10 cellular contexts compared by ENCODE assay signal in the genomic region with DNA sequence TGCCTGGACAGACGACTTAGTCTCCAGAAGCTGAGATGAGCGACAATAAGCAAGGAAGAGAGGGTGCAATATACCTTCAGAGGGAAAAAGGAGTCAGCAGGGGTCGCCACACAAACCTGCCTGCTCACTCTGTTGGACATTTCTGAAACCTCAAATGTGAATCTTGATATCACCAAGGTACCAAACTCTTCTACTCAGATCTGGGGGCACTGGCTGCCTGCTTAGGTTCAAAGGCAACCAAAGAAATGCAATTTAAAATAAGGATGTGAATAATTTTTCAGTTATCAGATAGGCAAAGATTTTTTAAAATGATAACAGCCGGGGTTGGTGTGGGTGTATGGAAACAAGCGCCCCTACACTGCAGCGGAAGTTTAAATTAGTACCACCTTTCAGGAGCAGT.
DNase-seq lines count a peak whose midpoint lies in the region; ATAC-seq and TF ChIP-seq lines count a peak whose summit lies in the region.
"Had no signal": no experiment of that assay in that cellular context is flagged by ENCODE, and none has a peak within 500 bp of the region (broad histone marks: within the 10 kb centered on the region; RNA-seq: fewer than 3 reads in every experiment).

No MANE protein-coding gene starts in this region.

- peaks cover 7% of the 10 kb centered on the region for H3K36me3 Mint-ChIP-seq in activated CD8-positive, alpha-beta T cell treated with anti-CD3 and anti-CD28 coated beads for 36 hours (ENCODE audit: low read depth)
- no peaks in the 10 kb centered on the region for H3K36me3 Mint-ChIP-seq in osteocyte (ENCODE audit: unreplicated experiment)

- peak; percentile 30 for TF ChIP-seq CTCF in activated CD8-positive, alpha-beta T cell treated with anti-CD3 and anti-CD28 coated beads for 36 hours (IDR thresholded peaks at IDR 0.05)
- TF ChIP-seq CTCF in osteocyte (IDR thresholded peaks at IDR 0.05): no peak

- H3K9me3 ChIP-seq in KOPT-K1 (ENCODE audit: insufficient read depth, low read length, poor library complexity, severe bottlenecking): peaks cover 5% of the 10 kb centered on the region
- H3K9me3 ChIP-seq: sigmoid colon had no signal

- H3K9me3 Mint-ChIP-seq in activated CD8-positive, alpha-beta T cell treated with anti-CD3 and anti-CD28 coated beads for 36 hours: peaks cover 8% of the 10 kb centered on the region
- H3K9me3 Mint-ChIP-seq in osteocyte (ENCODE audit: unreplicated experiment): no peaks in the 10 kb centered on the region

- POLR2A ChIA-PET in activated CD8-positive, alpha-beta T cell treated with anti-CD3 and anti-CD28 coated beads for 36 hours (lab: Charles Lee): interaction anchor here (1.0 to 1.1 kb wide), 2 partner anchors 21 to 26 kb away, joined by 3 to 6 read pairs; no protein-coding TSS in a partner anchor

- H3K27ac Mint-ChIP-seq in activated CD8-positive, alpha-beta T cell treated with anti-CD3 and anti-CD28 coated beads for 36 hours: peak overlapping the region; percentile 86
- H3K27ac Mint-ChIP-seq in osteocyte (ENCODE audit: unreplicated experiment): no peak overlapping the region

- peak overlapping the region; percentile 73 for H3K27ac ChIP-seq in KOPT-K1 (ENCODE audit: low read depth, low read length, poor library complexity, severe bottlenecking)
- H3K27ac ChIP-seq: sigmoid colon had no signal

- CTCF ChIA-PET in activated CD8-positive, alpha-beta T cell treated with anti-CD3 and anti-CD28 coated beads for 36 hours (lab: Charles Lee): interaction anchor here (0.8 to 2.6 kb wide), 8 partner anchors 8 to 137 kb away, joined by 3 to 7 read pairs (median 4); no protein-coding TSS in a partner anchor

- peak; percentile 31 for ATAC-seq in activated CD8-positive, alpha-beta T cell treated with anti-CD3 and anti-CD28 coated beads for 36 hours

- H3K4me3 Mint-ChIP-seq in activated CD8-positive, alpha-beta T cell treated with anti-CD3 and anti-CD28 coated beads for 36 hours: peak overlapping the region; percentile 37
- H3K4me3 Mint-ChIP-seq in osteocyte (ENCODE audit: unreplicated experiment): no peak overlapping the region

- H3K36me3 ChIP-seq in KOPT-K1 (ENCODE audit: insufficient read depth, low read length): no peaks in the 10 kb centered on the region
- H3K36me3 ChIP-seq: sigmoid colon had no signal

- no peaks in the 10 kb centered on the region for H3K27me3 Mint-ChIP-seq in activated CD8-positive, alpha-beta T cell treated with anti-CD3 and anti-CD28 coated beads for 36 hours
- peaks cover 14% of the 10 kb centered on the region for H3K27me3 Mint-ChIP-seq in osteocyte (ENCODE audit: unreplicated experiment)

- intact Hi-C loops in activated CD8-positive, alpha-beta T cell treated with anti-CD3 and anti-CD28 coated beads for 36 hours (cut with micrococcal nuclease): loop anchor here (5.0 kb wide), 1 partner anchor 53 kb away; no protein-coding TSS in a partner anchor
- intact Hi-C loops in posterior vena cava (cut with DNase I): no loop called here

- peak; percentile 14 for DNase-seq in NOMO-1 treated with DMSO at 0.1 percent for 48 hours (lab: John Stamatoyannopoulos, UW; ENCODE audit: unreplicated experiment)
- no peak for DNase-seq in NOMO-1 treated with dmso at 0.1 percent for 144 hours (lab: John Stamatoyannopoulos, UW; ENCODE audit: unreplicated experiment)
- peak; percentile 72 for DNase-seq in activated CD8-positive, alpha-beta T cell treated with anti-CD3 and anti-CD28 coated beads for 36 hours
- peak; percentile 14 for DNase-seq in posterior vena cava (ENCODE audit: low spot score)
- DNase-seq in osteocyte (ENCODE audit: extremely low spot score, unreplicated experiment): no peak
- DNase-seq in cerebellar cortex (ENCODE audit: low spot score): no peak
- no peak for DNase-seq in SKM-1 (lab: John Stamatoyannopoulos, UW; ENCODE audit: unreplicated experiment)
- DNase-seq: effector CD8-positive, alpha-beta T cell had no signal

- H3K4me1 Mint-ChIP-seq in activated CD8-positive, alpha-beta T cell treated with anti-CD3 and anti-CD28 coated beads for 36 hours (ENCODE audit: low read depth): peaks cover 69% of the 10 kb centered on the region
- no peaks in the 10 kb centered on the region for H3K4me1 Mint-ChIP-seq in osteocyte (ENCODE audit: unreplicated experiment)

Comparison
In these comparisons a context has a peak if more than half of its experiments do, and no peak if none do; other contexts are left out.
1. DNase-seq: peak in NOMO-1 treated with DMSO at 0.1 percent for 48 hours (single experiment), activated CD8-positive, alpha-beta T cell treated with anti-CD3 and anti-CD28 coated beads for 36 hours (single experiment) and posterior vena cava (single experiment); none in NOMO-1 treated with dmso at 0.1 percent for 144 hours (single experiment), osteocyte (single experiment), cerebellar cortex (single experiment) and SKM-1 (single experiment).